ENCODE assay signal across 9 cellular contexts in the genomic region with DNA sequence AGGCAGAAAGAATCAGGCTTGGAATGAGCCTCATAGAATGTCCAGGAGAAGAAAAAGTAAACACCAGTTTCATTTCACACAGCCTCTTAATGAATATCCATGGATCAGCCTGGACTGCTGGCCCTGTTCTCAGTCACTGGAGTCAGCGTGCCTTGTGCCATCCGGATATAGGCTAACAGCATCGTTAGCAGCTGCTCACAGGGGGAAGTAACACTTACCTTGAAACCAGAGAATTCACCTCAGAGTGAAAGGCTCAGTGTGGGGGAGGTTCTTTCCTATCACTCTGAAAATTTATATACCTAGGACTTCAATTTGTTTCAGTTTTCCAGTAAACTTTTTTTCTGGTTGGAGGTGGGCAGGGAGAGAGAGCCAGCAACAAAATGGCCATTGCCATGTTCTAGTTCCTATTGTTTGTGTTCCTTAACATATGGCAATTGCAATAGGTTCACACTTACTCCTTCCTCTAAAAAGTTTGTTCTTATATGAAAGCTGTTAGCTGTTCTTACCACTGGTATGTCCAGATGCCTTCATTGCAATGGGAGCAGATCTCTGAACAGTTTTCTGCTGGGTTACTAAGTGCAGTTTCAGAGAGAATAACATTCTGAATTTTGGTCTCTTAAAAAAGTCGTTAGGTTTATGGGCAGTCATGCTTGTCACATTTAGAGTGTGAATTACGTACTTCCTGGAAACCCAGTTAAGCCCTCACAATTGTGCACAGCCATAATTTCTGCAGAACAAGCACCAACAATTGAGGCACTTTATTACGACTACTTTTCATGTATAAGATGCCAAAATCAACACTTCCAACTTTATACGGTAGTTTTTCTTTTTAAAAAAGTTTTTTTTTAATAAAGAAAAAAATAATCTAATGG.
DNase-seq lines count a peak whose midpoint lies in the region; ATAC-seq and TF ChIP-seq lines count a peak whose summit lies in the region.
"Had no signal": no experiment of that assay in that cellular context is flagged by ENCODE, and none has a peak within 500 bp of the region (broad histone marks: within the 10 kb centered on the region; RNA-seq: fewer than 3 reads in every experiment).

No MANE protein-coding gene starts in this region.

- H2BK12ac ChIP-seq in trophoblast cell (ENCODE audit: low read length) = no peak overlapping the region

- H3K9ac ChIP-seq in trophoblast cell (ENCODE audit: low read length) = no peak overlapping the region

- H2AFZ ChIP-seq in trophoblast cell (ENCODE audit: insufficient read depth, low read length, poor library complexity) = no peak overlapping the region

- ATAC-seq in GM19025 (IDR thresholded peaks at IDR 0.05; ENCODE audit: low read depth, unreplicated experiment) = peak; percentile 91
- ATAC-seq in HG02763 (IDR thresholded peaks at IDR 0.05; ENCODE audit: unreplicated experiment) = peak; percentile 97
- ATAC-seq in natural killer cell = peak; percentile 83 to 89 (median 84)

- H3K4me2 ChIP-seq in trophoblast cell (ENCODE audit: low read length) = no peak overlapping the region

- no peak overlapping the region for H3K27ac ChIP-seq in trophoblast cell (ENCODE audit: low read depth, low read length)

- H2BK5ac ChIP-seq in trophoblast cell (ENCODE audit: low read depth, low read length, poor library complexity) = no peak overlapping the region

- no peaks in the 10 kb centered on the region for H3K4me1 ChIP-seq in trophoblast cell (ENCODE audit: control insufficient read depth in 1 of 2, insufficient read depth in 2 of 2, low read length in 2 of 2)

- H3K4me3 Mint-ChIP-seq in natural killer cell = peak overlapping the region; percentile 54

- no peak overlapping the region for H3K4ac ChIP-seq in trophoblast cell (ENCODE audit: low read depth, low read length)

- H3K9me3 Mint-ChIP-seq in natural killer cell = peaks cover 0 to 2% of the 10 kb centered on the region in 2 donors

- no peaks in the 10 kb centered on the region for H3K79me2 ChIP-seq in trophoblast cell (ENCODE audit: control insufficient read depth, insufficient read depth, low read length, poor library complexity)

- H3K14ac ChIP-seq in trophoblast cell (ENCODE audit: low read length) = no peak overlapping the region

- peak overlapping the region; percentile 87 to 89 for H3K27ac Mint-ChIP-seq in natural killer cell

- H3K79me1 ChIP-seq in trophoblast cell (ENCODE audit: low read length) = no peaks in the 10 kb centered on the region

- WGBS in trophoblast cell (ENCODE audit: extremely low coverage, insufficient coverage, insufficient read length) = no CpG with 5 or more reads among the region's 7 CpGs

- no peak overlapping the region for H2BK120ac ChIP-seq in trophoblast cell (ENCODE audit: insufficient read depth, low read length, poor library complexity)

- H3K9me3 ChIP-seq in trophoblast cell (ENCODE audit: insufficient read depth, low read depth, low read length) = no peaks in the 10 kb centered on the region

- no peaks in the 10 kb centered on the region for H3K27me3 ChIP-seq in trophoblast cell (ENCODE audit: insufficient read depth, low read length)

- no peak overlapping the region for H2AK5ac ChIP-seq in trophoblast cell (ENCODE audit: low read length)

- H3K4me3 ChIP-seq in trophoblast cell (ENCODE audit: low read depth, low read length) = no peak overlapping the region

- H4K8ac ChIP-seq in trophoblast cell (ENCODE audit: low read depth, low read length) = no peak overlapping the region

- no peak overlapping the region for H4K12ac ChIP-seq in trophoblast cell (ENCODE audit: low read depth, low read length)

- H3K23ac ChIP-seq in trophoblast cell (ENCODE audit: low read length) = no peak overlapping the region

- H3K4me1 Mint-ChIP-seq in natural killer cell = peaks cover 18 to 34% of the 10 kb centered on the region in 2 donors

- peak; percentile 32 for DNase-seq in NCI-H510A (lab: John Stamatoyannopoulos, UW)
- no peak for DNase-seq in natural killer cell
- DNase-seq in NCI-H1436 (lab: John Stamatoyannopoulos, UW) = no peak
- no peak for DNase-seq in trophoblast cell
- no peak for DNase-seq in activated CD4-positive, alpha-beta T cell treated with anti-CD3 and anti-CD28 coated beads for 48 hours
- DNase-seq in T1000 (lab: John Stamatoyannopoulos, UW) = no peak
- DNase-seq: IMR-90 had no signal

- no peak for TF ChIP-seq CTCF in natural killer cell (IDR thresholded peaks at IDR 0.05)

- no peaks in the 10 kb centered on the region for H3K36me3 ChIP-seq in trophoblast cell (ENCODE audit: control insufficient read depth in 1 of 2, insufficient read depth in 2 of 2, low read length in 2 of 2)

- no peaks in the 10 kb centered on the region for H3K36me3 Mint-ChIP-seq in natural killer cell

- no peak overlapping the region for H3K18ac ChIP-seq in trophoblast cell (ENCODE audit: low read length)

- H4K91ac ChIP-seq in trophoblast cell (ENCODE audit: low read depth, low read length) = no peak overlapping the region

- intact Hi-C loops in natural killer cell (cut with micrococcal nuclease) = no loop called here

- no peaks in the 10 kb centered on the region for H3K27me3 Mint-ChIP-seq in natural killer cell (ENCODE audit: low read depth in 2 of 2)
